ENCODE assay signal across 1 cellular context in the genomic region with DNA sequence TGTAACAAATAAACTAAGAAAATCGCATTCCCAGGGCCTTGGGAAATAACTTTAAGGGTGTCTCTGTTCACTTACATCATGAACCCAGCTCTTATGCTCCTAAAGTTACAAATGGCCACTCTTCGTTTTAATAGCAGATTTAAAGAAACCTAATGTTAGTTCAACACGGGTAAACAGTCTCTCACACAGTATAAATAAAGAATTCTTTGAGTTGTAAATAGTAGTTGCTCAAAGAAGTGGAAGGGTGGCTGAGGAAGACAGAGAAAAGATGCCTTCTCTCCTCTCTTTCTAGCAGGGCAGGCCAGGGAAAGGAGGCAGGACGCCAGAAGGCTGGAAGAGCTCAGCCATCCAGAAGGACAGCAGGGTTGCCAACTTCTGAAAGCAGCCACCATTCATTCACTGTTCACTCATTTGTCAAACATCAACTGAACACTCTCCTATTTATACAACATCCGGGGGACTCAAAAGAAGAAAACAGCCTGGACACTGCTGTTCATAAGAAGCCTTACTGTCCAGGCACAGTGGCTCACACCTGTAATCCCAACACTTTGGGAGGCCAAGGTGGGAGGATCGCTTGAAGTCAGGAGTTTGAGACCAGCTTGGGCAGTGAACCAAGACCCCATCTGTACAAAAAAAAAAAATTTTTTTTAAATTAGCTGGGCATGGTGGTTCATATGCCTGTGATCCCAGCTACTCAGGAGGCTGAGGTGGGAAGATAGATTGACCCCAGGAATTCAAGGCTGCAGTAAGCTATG.
TF ChIP-seq lines count a peak whose summit lies in the region.

No MANE protein-coding gene starts in this region.

TF ChIP-seq in IMR-90, 13 proteins besides CTCF, POLR2A, EP300 and RAD21 (continued from another document):
- TF ChIP-seq RCOR1 (IDR thresholded peaks at IDR 0.05; ENCODE audit: insufficient replicate concordance, low read length) (no peak), FOS (IDR thresholded peaks at IDR 0.05; ENCODE audit: low read depth, low read length) (no peak), MAFK (IDR thresholded peaks at IDR 0.05; ENCODE audit: low read depth, low read length) (no peak), CHD1 (IDR thresholded peaks at IDR 0.05; ENCODE audit: low read depth, low read length) (no peak), CEBPB (IDR thresholded peaks at IDR 0.05; ENCODE audit: low read depth, low read length) (no peak), SMC3 (IDR thresholded peaks at IDR 0.05; ENCODE audit: low read depth, low read length) (no peak), MXI1 (IDR thresholded peaks at IDR 0.05; ENCODE audit: borderline replicate concordance, low read depth, low read length) (no peak), RFX5 (IDR thresholded peaks at IDR 0.05; ENCODE audit: low read depth, low read length) (no peak), MAZ (IDR thresholded peaks at IDR 0.05; ENCODE audit: borderline replicate concordance, low read depth, low read length) (no peak)
- TF ChIP-seq, protein P1, sequence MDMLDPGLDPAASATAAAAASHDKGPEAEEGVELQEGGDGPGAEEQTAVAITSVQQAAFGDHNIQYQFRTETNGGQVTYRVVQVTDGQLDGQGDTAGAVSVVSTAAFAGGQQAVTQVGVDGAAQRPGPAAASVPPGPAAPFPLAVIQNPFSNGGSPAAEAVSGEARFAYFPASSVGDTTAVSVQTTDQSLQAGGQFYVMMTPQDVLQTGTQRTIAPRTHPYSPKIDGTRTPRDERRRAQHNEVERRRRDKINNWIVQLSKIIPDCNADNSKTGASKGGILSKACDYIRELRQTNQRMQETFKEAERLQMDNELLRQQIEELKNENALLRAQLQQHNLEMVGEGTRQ (IDR thresholded peaks at IDR 0.05; ENCODE audit: low read depth, low read length) = no peak
